5 cellular contexts compared by ENCODE assay signal in genomic region chr12:23482571-23482970, GRCh38.
"Had no signal": no experiment of that assay in that cellular context is flagged by ENCODE, and none has a peak within 500 bp of the region (broad histone marks: within the 10 kb centered on the region; RNA-seq: fewer than 3 reads in every experiment).

No MANE protein-coding gene starts in this region.

- H3K4me3 ChIP-seq: K562 had no signal

- DNase-seq: IMR-90, KBM-7 had no signal

- ATAC-seq: HepG2, K562 had no signal

- H3K27ac ChIP-seq: HL-60 had no signal

- FAIRE-seq: HepG2 had no signal
